In the genomic region with DNA sequence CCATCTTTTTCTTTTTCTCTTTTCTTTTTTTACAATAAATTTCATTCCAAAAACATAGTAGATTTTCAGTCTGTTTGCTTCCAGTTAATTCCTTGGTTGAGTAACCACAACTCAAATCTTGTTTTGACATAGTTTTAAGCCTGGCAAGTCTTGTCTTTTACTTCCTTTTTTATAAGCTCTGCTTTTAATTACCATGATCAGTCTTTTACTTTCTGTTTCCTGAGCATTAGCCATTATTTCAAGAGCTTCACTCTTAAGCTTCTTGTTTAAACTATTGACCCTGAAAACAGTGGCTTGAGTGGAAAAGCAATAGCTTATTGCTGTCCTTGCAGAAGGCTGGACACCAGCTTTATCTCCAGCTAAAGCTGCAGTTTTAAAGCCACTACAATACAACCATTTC, we compare ENCODE assay signal across 15 cellular contexts.
DNase-seq lines count a peak whose midpoint lies in the region; ATAC-seq lines count a peak whose summit lies in the region.
"Had no signal": no experiment of that assay in that cellular context is flagged by ENCODE, and none has a peak within 500 bp of the region (broad histone marks: within the 10 kb centered on the region; RNA-seq: fewer than 3 reads in every experiment).

No MANE protein-coding gene starts in this region.

- DNase-seq in SIG-M5 treated with dmso at 0.1 percent for 504 hours (lab: John Stamatoyannopoulos, UW; ENCODE audit: unreplicated experiment) (peak; percentile 49), SIG-M5 (lab: John Stamatoyannopoulos, UW) (no peak), NOMO-1 (lab: John Stamatoyannopoulos, UW; ENCODE audit: unreplicated experiment in 2 of 2) (peak; percentile 46 to 92), stromal cell of bone marrow (ENCODE audit: low read depth) (peak; percentile 3), DMS79 treated with DMSO at 0.1 percent for 48 hours (lab: John Stamatoyannopoulos, UW) (no peak), NCI-H524 treated with DMSO at 0.1 percent for 48 hours (lab: John Stamatoyannopoulos, UW) (no peak)
- DNase-seq: adrenal gland, foreskin melanocyte, H7, NCI-H1694, PC-9, T-helper 9 cell had no signal

- ATAC-seq in HG03066 (IDR thresholded peaks at IDR 0.05; ENCODE audit: low read depth, unreplicated experiment) = peak; percentile 53
- ATAC-seq in GM18502 (IDR thresholded peaks at IDR 0.05; ENCODE audit: poor library complexity, unreplicated experiment) = no peak
- ATAC-seq: stimulated activated memory B cell treated with anti-CD40 and anti-IgM and Interleukin-4, amounts not matched to agents 10 μg/mL and 1 μg/mL and 100 μg/mL, for 72 hours had no signal

Comparison
In these comparisons a context has a peak if more than half of its experiments do, and no peak if none do; other contexts are left out.
1. DNase-seq: peak in SIG-M5 treated with dmso at 0.1 percent for 504 hours (single experiment), NOMO-1 (2 of 2) and stromal cell of bone marrow (single experiment); none in SIG-M5 (single experiment), DMS79 treated with DMSO at 0.1 percent for 48 hours (single experiment) and NCI-H524 treated with DMSO at 0.1 percent for 48 hours (single experiment).